In genomic region chr11:125111341-125112234, GRCh38 we compare ENCODE assay signal across 1 cellular context.
TF ChIP-seq lines count a peak whose summit lies in the region.

TMEM218 (minus strand) TSS chr11:125111626; CDS start chr11:125102241, 9,385 bp downstream.

TF ChIP-seq in K562, 482 proteins besides CTCF, POLR2A, EP300 and RAD21 (continued from another document):
- TF ChIP-seq RBM15 (IDR thresholded peaks at IDR 0.05; ENCODE audit: insufficient read depth, low read length) (no peak), SUPT5H (IDR thresholded peaks at IDR 0.05) (peak; percentile 78), SP1 (CRISPR knock-in tag; IDR thresholded peaks at IDR 0.05) (peak; percentile 58; the same call in 1 of the 2 replicates), PHF21A (IDR thresholded peaks at IDR 0.05; ENCODE audit: borderline replicate concordance, low read depth) (no peak), STAT5B (CRISPR knock-in tag; IDR thresholded peaks at IDR 0.05) (no peak), PTTG1 (tag; IDR thresholded peaks at IDR 0.05; ENCODE audit: low read depth) (no peak), ZNF23 (CRISPR knock-in tag; IDR thresholded peaks at IDR 0.05) (no peak), RBM22 (IDR thresholded peaks at IDR 0.05; ENCODE audit: low read depth, low read length, poor library complexity, severe bottlenecking) (no peak), JUN (IDR thresholded peaks at IDR 0.05; ENCODE audit: borderline replicate concordance, low read depth, low read length) (0 out of 2 replicates have a peak, but pooled peaks have one; percentile 5), JUN (CRISPR knock-in tag; IDR thresholded peaks at IDR 0.05; ENCODE audit: borderline replicate concordance) (no peak), PHF20 (IDR thresholded peaks at IDR 0.05; ENCODE audit: partially characterized antibody) (peak; percentile 84), ARID2 (IDR thresholded peaks at IDR 0.05) (no peak), ARHGAP35 (IDR thresholded peaks at IDR 0.05; ENCODE audit: partially characterized antibody) (no peak), THRB (CRISPR knock-in tag; conservative IDR thresholded peaks at IDR 0.05) (0 out of 2 replicates have a peak, but pooled peaks have one; percentile 15), MEIS2 (IDR thresholded peaks at IDR 0.05; ENCODE audit: partially characterized antibody) (peak; percentile 75), ETV1 (tag; conservative IDR thresholded peaks at IDR 0.05; ENCODE audit: low read depth) (peak; percentile 48; the same call in 1 of the 2 replicates), ZNF511 (CRISPR knock-in tag; IDR thresholded peaks at IDR 0.05) (0 out of 2 replicates have a peak, but pooled peaks have one; percentile 1), HNRNPL (IDR thresholded peaks at IDR 0.05; ENCODE audit: low read depth, low read length) (no peak), NFYB (IDR thresholded peaks at IDR 0.05; ENCODE audit: extremely low read depth, insufficient read length) (peak; percentile 76), SMARCA4 (IDR thresholded peaks at IDR 0.05) (no peak), FOS (IDR thresholded peaks at IDR 0.05; ENCODE audit: extremely low read depth, insufficient read length) (peak; percentile 95), ILK (tag; IDR thresholded peaks at IDR 0.05; ENCODE audit: borderline replicate concordance, low read depth) (no peak), THRA (IDR thresholded peaks at IDR 0.05) (no peak), ZNF77 (CRISPR knock-in tag; IDR thresholded peaks at IDR 0.05) (no peak), CC2D1A (IDR thresholded peaks at IDR 0.05) (no peak), SETDB1 (IDR thresholded peaks at IDR 0.05; ENCODE audit: low read length) (no peak), KDM5B (IDR thresholded peaks at IDR 0.05; ENCODE audit: insufficient replicate concordance, low read depth, low read length) (peak; percentile 48), MLX (CRISPR knock-in tag; conservative IDR thresholded peaks at IDR 0.05) (no peak), ZNF561 (CRISPR knock-in tag; conservative IDR thresholded peaks at IDR 0.05) (no peak), EGR1 (conservative IDR thresholded peaks at IDR 0.05) (peak; percentile 89), HNRNPUL1 (IDR thresholded peaks at IDR 0.05; ENCODE audit: low read length) (no peak), ZBTB43 (CRISPR knock-in tag; IDR thresholded peaks at IDR 0.05) (no peak), E2F8 (IDR thresholded peaks at IDR 0.05; ENCODE audit: low read depth, partially characterized antibody) (peak; percentile 24), KAT2B (IDR thresholded peaks at IDR 0.05; ENCODE audit: low read depth, low read length) (no peak), FOXP4 (CRISPR knock-in tag; IDR thresholded peaks at IDR 0.05; ENCODE audit: borderline replicate concordance) (no peak), PHF8 (IDR thresholded peaks at IDR 0.05; ENCODE audit: borderline replicate concordance, low read length) (peak; percentile 66), SIN3A (IDR thresholded peaks at IDR 0.05; ENCODE audit: borderline replicate concordance in 2 of 2, control insufficient read depth in 1 of 2, low read depth in 2 of 2, low read length in 2 of 2) (no peak), POU5F1 (IDR thresholded peaks at IDR 0.05; ENCODE audit: borderline replicate concordance, low read depth, low read length, partially characterized antibody) (no peak), MBD2 (IDR thresholded peaks at IDR 0.05; ENCODE audit: borderline replicate concordance, low read depth) (peak; percentile 97), ZNF583 (CRISPR knock-in tag; IDR thresholded peaks at IDR 0.05) (no peak), SPI1 (IDR thresholded peaks at IDR 0.05; ENCODE audit: borderline replicate concordance, low read depth, low read length) (0 out of 2 replicates have a peak, but pooled peaks have one; percentile 8), KLF13 (tag; IDR thresholded peaks at IDR 0.05; ENCODE audit: borderline replicate concordance, low read depth) (no peak), TCF7L2 (IDR thresholded peaks at IDR 0.05; ENCODE audit: low read depth, low read length) (no peak), E4F1 (CRISPR knock-in tag; IDR thresholded peaks at IDR 0.05; ENCODE audit: borderline replicate concordance) (no peak), KLF10 (CRISPR knock-in tag; IDR thresholded peaks at IDR 0.05) (no peak), NFE2 (IDR thresholded peaks at IDR 0.05; ENCODE audit: low read depth) (peak; percentile 68), ETV5 (CRISPR knock-in tag; IDR thresholded peaks at IDR 0.05; ENCODE audit: low read depth) (no peak; the same call in 1 of the 2 replicates)
